In genomic region chr11:75103380-75104026, GRCh38 we compare ENCODE assay signal across 14 cellular contexts. TPM values are rescaled to one million over a fixed set of nuclear protein-coding genes. Genes with fewer than 3 reads are reported as not detected.
DNase-seq lines count a peak whose midpoint lies in the region; ATAC-seq and TF ChIP-seq lines count a peak whose summit lies in the region.
"Had no signal": no experiment of that assay in that cellular context is flagged by ENCODE, and none has a peak within 500 bp of the region (broad histone marks: within the 10 kb centered on the region; RNA-seq: fewer than 3 reads in every experiment).

No MANE protein-coding gene starts in this region.

- no peak for TF ChIP-seq CTCF in HEK293 (tag by site-specific recombination; IDR thresholded peaks at IDR 0.05)

- POLR2A ChIA-PET in HEK293 (lab: Yijun Ruan, JAX) = no interaction called here

- DNase-seq in EL (peak; percentile 76), iris pigment epithelial cell (ENCODE audit: low read depth) (peak; percentile 53), substantia nigra (lab: John Stamatoyannopoulos, UW) (no peak), NCI-H526 (lab: John Stamatoyannopoulos, UW) (no peak), HuH-7 (ENCODE audit: low spot score) (no peak)
- no peak for DNase-seq in activated T-helper 1 cell treated with anti-CD3 and anti-CD28 coated beads, Interleukin-12 subunit alpha, Interleukin-12 subunit beta, Interleukin-2, Interleukin-4 antibody, amounts not matched to agents 30 ng/mL and 10 ng/mL and 1 ng/mL, durations not matched to agents 14 hours and 24 hours and 36 hours (ENCODE audit: low spot score)
- DNase-seq: colonic mucosa, DMS79, hippocampal formation, NCI-H446 had no signal

- H3K27ac Mint-ChIP-seq in activated T-helper 1 cell treated with anti-CD3 and anti-CD28 coated beads, Interleukin-12 subunit alpha, Interleukin-12 subunit beta, Interleukin-2, Interleukin-4 antibody, amounts not matched to agents 30 ng/mL and 10 ng/mL and 1 ng/mL, durations not matched to agents 14 hours and 24 hours and 36 hours = peak overlapping the region; percentile 69

- no peak overlapping the region for H3K4me3 ChIP-seq in HEK293 (ENCODE audit: low read depth, low read length)
- H3K4me3 ChIP-seq: colonic mucosa, SK-N-MC, suprapubic skin had no signal

- H3K36me3 ChIP-seq in HEK293 (ENCODE audit: control insufficient read depth in 2 of 2, insufficient read depth in 1 of 2, low read length in 2 of 2) = no peaks in the 10 kb centered on the region
- H3K36me3 ChIP-seq: colonic mucosa, suprapubic skin had no signal

- CTCF ChIA-PET in HEK293 (lab: Yijun Ruan, JAX) = interaction anchor here (0.6 to 1.1 kb wide), 5 partner anchors 39 to 101 kb away, joined by 3 to 6 read pairs (median 3); partner anchors contain the start of gene SLCO2B1

- ATAC-seq in HG02610 (IDR thresholded peaks at IDR 0.05; ENCODE audit: unreplicated experiment) = no peak

- H3K4me1 Mint-ChIP-seq in activated T-helper 1 cell treated with anti-CD3 and anti-CD28 coated beads, Interleukin-12 subunit alpha, Interleukin-12 subunit beta, Interleukin-2, Interleukin-4 antibody, amounts not matched to agents 30 ng/mL and 10 ng/mL and 1 ng/mL, durations not matched to agents 14 hours and 24 hours and 36 hours (ENCODE audit: low read depth) = peaks cover 23% of the 10 kb centered on the region

- H3K4me1 ChIP-seq in HEK293 (ENCODE audit: control insufficient read depth, insufficient read depth, low read length) = no peaks in the 10 kb centered on the region
- H3K4me1 ChIP-seq: colonic mucosa, suprapubic skin had no signal

- peak overlapping the region; percentile 6 for H3K4me3 Mint-ChIP-seq in activated T-helper 1 cell treated with anti-CD3 and anti-CD28 coated beads, Interleukin-12 subunit alpha, Interleukin-12 subunit beta, Interleukin-2, Interleukin-4 antibody, amounts not matched to agents 30 ng/mL and 10 ng/mL and 1 ng/mL, durations not matched to agents 14 hours and 24 hours and 36 hours

- no peaks in the 10 kb centered on the region for H3K9me3 ChIP-seq in HEK293 (ENCODE audit: control insufficient read depth, insufficient read depth, low read depth, low read length)
- H3K9me3 ChIP-seq: colonic mucosa, suprapubic skin had no signal

- H3K36me3 Mint-ChIP-seq in activated T-helper 1 cell treated with anti-CD3 and anti-CD28 coated beads, Interleukin-12 subunit alpha, Interleukin-12 subunit beta, Interleukin-2, Interleukin-4 antibody, amounts not matched to agents 30 ng/mL and 10 ng/mL and 1 ng/mL, durations not matched to agents 14 hours and 24 hours and 36 hours (ENCODE audit: low read depth) = no peaks in the 10 kb centered on the region

- peaks cover 5% of the 10 kb centered on the region for H3K9me3 Mint-ChIP-seq in activated T-helper 1 cell treated with anti-CD3 and anti-CD28 coated beads, Interleukin-12 subunit alpha, Interleukin-12 subunit beta, Interleukin-2, Interleukin-4 antibody, amounts not matched to agents 30 ng/mL and 10 ng/mL and 1 ng/mL, durations not matched to agents 14 hours and 24 hours and 36 hours

- peaks cover 14% of the 10 kb centered on the region for H3K27me3 Mint-ChIP-seq in activated T-helper 1 cell treated with anti-CD3 and anti-CD28 coated beads, Interleukin-12 subunit alpha, Interleukin-12 subunit beta, Interleukin-2, Interleukin-4 antibody, amounts not matched to agents 30 ng/mL and 10 ng/mL and 1 ng/mL, durations not matched to agents 14 hours and 24 hours and 36 hours (ENCODE audit: insufficient read depth)

- intact Hi-C loops in activated T-helper 1 cell treated with anti-CD3 and anti-CD28 coated beads, Interleukin-12 subunit alpha, Interleukin-12 subunit beta, Interleukin-2, Interleukin-4 antibody, amounts not matched to agents 30 ng/mL and 10 ng/mL and 1 ng/mL, durations not matched to agents 14 hours and 24 hours and 36 hours (cut with micrococcal nuclease) = no loop called here

- H3K27ac ChIP-seq in HEK293 (ENCODE audit: extremely low read depth, low read depth, low read length) = no peak overlapping the region
- H3K27ac ChIP-seq in substantia nigra (ENCODE audit: low read depth, low read length, poor library complexity, severe bottlenecking) = no peak overlapping the region
- H3K27ac ChIP-seq: colonic mucosa, SK-N-MC, suprapubic skin had no signal

TF ChIP-seq in HEK293, 187 proteins besides CTCF, POLR2A, EP300 and RAD21 (continues in another document):
- TF ChIP-seq ZNF558 (tag by site-specific recombination; IDR thresholded peaks at IDR 0.05) = no peak
- TF ChIP-seq EGR2 (tag by site-specific recombination; IDR thresholded peaks at IDR 0.05; ENCODE audit: low read depth) = peak; percentile 93
- TF ChIP-seq MEIS1 (CRISPR knock-in tag; IDR thresholded peaks at IDR 0.05; ENCODE audit: borderline replicate concordance) = no peak
- TF ChIP-seq ZFHX2 (tag by site-specific recombination; conservative IDR thresholded peaks at IDR 0.05) = peak; percentile 92
- no peak for TF ChIP-seq ZNF621 (tag by site-specific recombination; IDR thresholded peaks at IDR 0.05)
- no peak for TF ChIP-seq ZNF518A (tag by site-specific recombination; conservative IDR thresholded peaks at IDR 0.05; ENCODE audit: low read depth)
- TF ChIP-seq KLF9 (tag by site-specific recombination; IDR thresholded peaks at IDR 0.05; ENCODE audit: low read depth) = no peak
- peak; percentile 30; the same call in 1 of the 2 replicates for TF ChIP-seq ZNF335 (tag by site-specific recombination; conservative IDR thresholded peaks at IDR 0.05)
- no peak for TF ChIP-seq SP3 (tag by site-specific recombination; IDR thresholded peaks at IDR 0.05)
- no peak for TF ChIP-seq FEZF1 (tag by site-specific recombination; IDR thresholded peaks at IDR 0.05)
- TF ChIP-seq HOXA7 (CRISPR knock-in tag; IDR thresholded peaks at IDR 0.05; ENCODE audit: borderline replicate concordance) = no peak
- no peak for TF ChIP-seq ZNF354C (tag by site-specific recombination; IDR thresholded peaks at IDR 0.05; ENCODE audit: borderline replicate concordance, low read depth)
- TF ChIP-seq ZNF560 (tag by site-specific recombination; IDR thresholded peaks at IDR 0.05; ENCODE audit: borderline replicate concordance) = no peak
- no peak for TF ChIP-seq ZNF768 (tag by site-specific recombination; IDR thresholded peaks at IDR 0.05)
- TF ChIP-seq ZNF791 (tag by site-specific recombination; IDR thresholded peaks at IDR 0.05) = no peak
- TF ChIP-seq ZNF596 (tag by site-specific recombination; IDR thresholded peaks at IDR 0.05) = no peak
- TF ChIP-seq MYNN (tag by site-specific recombination; IDR thresholded peaks at IDR 0.05; ENCODE audit: borderline replicate concordance) = no peak
- no peak for TF ChIP-seq ZBTB20 (tag by site-specific recombination; IDR thresholded peaks at IDR 0.05)
- no peak for TF ChIP-seq ZNF133 (tag by site-specific recombination; IDR thresholded peaks at IDR 0.05)
- TF ChIP-seq ZNF184 (tag by site-specific recombination; IDR thresholded peaks at IDR 0.05) = no peak

RNA-seq across cellular contexts. Expression of gene OR2AT4, which starts 6.8 kb away (rescaled TPM):
- total RNA-seq in activated T-helper 1 cell treated with anti-CD3 and anti-CD28 coated beads, Interleukin-12 subunit alpha, Interleukin-12 subunit beta, Interleukin-2, Interleukin-4 antibody, amounts not matched to agents 30 ng/mL and 10 ng/mL and 1 ng/mL, durations not matched to agents 14 hours and 24 hours and 36 hours = not detected in 2 replicates
- total RNA-seq: colonic mucosa, suprapubic skin had no signal

RNA-seq across cellular contexts. Expression of gene SLCO2B1, which starts 47.4 kb away (rescaled TPM):
- total RNA-seq in activated T-helper 1 cell treated with anti-CD3 and anti-CD28 coated beads, Interleukin-12 subunit alpha, Interleukin-12 subunit beta, Interleukin-2, Interleukin-4 antibody, amounts not matched to agents 30 ng/mL and 10 ng/mL and 1 ng/mL, durations not matched to agents 14 hours and 24 hours and 36 hours = not detected in 2 replicates

Comparison
In these comparisons a context has a peak if more than half of its experiments do, and no peak if none do; other contexts are left out.
1. DNase-seq: peak in EL (single experiment) and iris pigment epithelial cell (single experiment); none in activated T-helper 1 cell treated with anti-CD3 and anti-CD28 coated beads, Interleukin-12 subunit alpha, Interleukin-12 subunit beta, Interleukin-2, Interleukin-4 antibody, amounts not matched to agents 30 ng/mL and 10 ng/mL and 1 ng/mL, durations not matched to agents 14 hours and 24 hours and 36 hours (single experiment), substantia nigra (0 of 49), NCI-H526 (0 of 2) and HuH-7 (single experiment).